26 cellular contexts compared by ENCODE assay signal in genomic region chr7:134910214-134910890, GRCh38.
DNase-seq lines count a peak whose midpoint lies in the region; ATAC-seq, FAIRE-seq and TF ChIP-seq lines count a peak whose summit lies in the region.
"Had no signal": no experiment of that assay in that cellular context is flagged by ENCODE, and none has a peak within 500 bp of the region (broad histone marks: within the 10 kb centered on the region; RNA-seq: fewer than 3 reads in every experiment).

No MANE protein-coding gene starts in this region.

- H3K79me2 ChIP-seq in GM23338 (replicated peaks; ENCODE audit: insufficient read depth) (peaks cover 42% of the 10 kb centered on the region), astrocyte (ENCODE audit: insufficient read depth, low read length) (peaks cover 99% of the 10 kb centered on the region)

- H3K9me3 ChIP-seq in astrocyte (ENCODE audit: insufficient read depth, low read depth, low read length) (no peaks in the 10 kb centered on the region), liver (ENCODE audit: control insufficient read depth in 4 of 4, low read length in 3 of 4) (no peaks in the 10 kb centered on the region), stomach (no peaks in the 10 kb centered on the region)
- H3K9me3 ChIP-seq in CD8-positive, alpha-beta T cell (ENCODE audit: low read length), result no peaks in the 10 kb centered on the region

- H3K27ac ChIP-seq in GM23338 (ENCODE audit: low read depth), result no peak overlapping the region; the same call in 1 of the 2 replicates
- no peak overlapping the region for H3K27ac ChIP-seq in astrocyte (ENCODE audit: low read depth, low read length)
- peak overlapping the region; percentile 82 to 84 for H3K27ac ChIP-seq in liver (ENCODE audit: low read depth in 1 of 2, low read length in 2 of 2)
- no peak overlapping the region for H3K27ac ChIP-seq in CD8-positive, alpha-beta T cell (ENCODE audit: low read depth, low read length)
- H3K27ac ChIP-seq in stomach, result peak overlapping the region in 1 of 5 donors; percentile 85
- H3K27ac ChIP-seq: VCaP had no signal

- no peaks in the 10 kb centered on the region for H3K9me2 ChIP-seq in GM23338 (ENCODE audit: insufficient read depth)

- H3K4me2 ChIP-seq in GM23338 (peak overlapping the region; percentile 24; the same call in 1 of the 2 replicates), astrocyte (ENCODE audit: low read length) (no peak overlapping the region)

- TF ChIP-seq RAD21 in liver (IDR thresholded peaks at IDR 0.05), result no peak

- TF ChIP-seq EP300 in stomach (IDR thresholded peaks at IDR 0.05), result no peak

- no peak for TF ChIP-seq POLR2A in stomach (IDR thresholded peaks at IDR 0.05)

- H3K36me3 ChIP-seq in GM23338 (ENCODE audit: insufficient read depth), result no peaks in the 10 kb centered on the region
- peaks cover 35% of the 10 kb centered on the region for H3K36me3 ChIP-seq in astrocyte (ENCODE audit: insufficient read depth, low read length)
- peaks cover 0 to 3% (median 1%) of the 10 kb centered on the region in 4 donors for H3K36me3 ChIP-seq in liver (ENCODE audit: control insufficient read depth in 4 of 4, insufficient read depth in 3 of 4, low read depth in 1 of 4, low read length in 3 of 4)
- H3K36me3 ChIP-seq in CD8-positive, alpha-beta T cell (ENCODE audit: insufficient read depth, low read length), result no peaks in the 10 kb centered on the region
- no peaks in the 10 kb centered on the region for H3K36me3 ChIP-seq in H7 (replicated peaks; ENCODE audit: control insufficient read depth, insufficient read depth, low read length)
- peaks cover 0 to 7% (median 0%) of the 10 kb centered on the region in 4 donors for H3K36me3 ChIP-seq in stomach

- TF ChIP-seq CTCF in GM23338 (conservative IDR thresholded peaks at IDR 0.05; ENCODE audit: low read depth in 2 of 2), result no peak
- no peak for TF ChIP-seq CTCF in astrocyte (IDR thresholded peaks at IDR 0.05; ENCODE audit: insufficient read depth, low read depth, low read length)
- no peak for TF ChIP-seq CTCF in liver (IDR thresholded peaks at IDR 0.05; ENCODE audit: low read depth, low read length, missing input control)
- no peak for TF ChIP-seq CTCF in CD8-positive, alpha-beta T cell (IDR thresholded peaks at IDR 0.05)
- TF ChIP-seq CTCF in stomach (IDR thresholded peaks at IDR 0.05), result no peak

- WGBS in liver, result 36% methylated on average over 4 of the region's 4 CpGs
- WGBS in stomach, 5 donors, result 25 to 42% (median 39%) methylated on average over 4 of the region's 4 CpGs

- H3K27me3 Mint-ChIP-seq in GM23338 (ENCODE audit: insufficient read depth, low read depth, poor library complexity) (peaks cover 4% of the 10 kb centered on the region), astrocyte (ENCODE audit: low read depth, unreplicated experiment) (no peaks in the 10 kb centered on the region)
- no peaks in the 10 kb centered on the region for H3K27me3 Mint-ChIP-seq in stimulated activated memory B cell treated with anti-CD40 and anti-IgM and Interleukin-4, amounts not matched to agents 10 μg/mL and 1 μg/mL and 100 μg/mL, for 72 hours
- H3K27me3 Mint-ChIP-seq in CD8-positive, alpha-beta T cell (ENCODE audit: low read depth), result no peaks in the 10 kb centered on the region
- H3K27me3 Mint-ChIP-seq: activated naive CD8-positive, alpha-beta T cell; dendritic cell treated with granulocyte-macrophage colony-stimulating factor and Interleukin-4, amounts not matched to agents 40 ng/mL and 50 ng/mL, for 4 days had no signal

- H3K27me3 ChIP-seq in GM23338 (ENCODE audit: insufficient read depth), result no peaks in the 10 kb centered on the region
- H3K27me3 ChIP-seq in astrocyte (ENCODE audit: insufficient read depth, low read length), result no peaks in the 10 kb centered on the region
- H3K27me3 ChIP-seq in liver (ENCODE audit: control insufficient read depth in 4 of 4, insufficient read depth in 4 of 4, low read length in 3 of 4), result no peaks in the 10 kb centered on the region
- no peaks in the 10 kb centered on the region for H3K27me3 ChIP-seq in CD8-positive, alpha-beta T cell (ENCODE audit: insufficient read depth, low read length)
- H3K27me3 ChIP-seq in H7 (ENCODE audit: control insufficient read depth, insufficient read depth, low read length), result no peaks in the 10 kb centered on the region
- no peaks in the 10 kb centered on the region for H3K27me3 ChIP-seq in stomach

- no peak for ATAC-seq in GM23338
- no peak for ATAC-seq in stimulated activated memory B cell treated with anti-CD40 and anti-IgM and Interleukin-4, amounts not matched to agents 10 μg/mL and 1 μg/mL and 100 μg/mL, for 72 hours
- ATAC-seq in GM19351 (IDR thresholded peaks at IDR 0.05; ENCODE audit: unreplicated experiment), result no peak
- no peak for ATAC-seq in CD8-positive, alpha-beta T cell
- ATAC-seq: activated T-helper 17 cell treated with anti-CD3 and anti-CD28 coated beads, Interleukin-2, amount 50 U/mL, for 72 hours; SK-N-SH treated with all-trans-retinoic acid at 6 μM for 48 hours; stimulated activated naive CD8-positive, alpha-beta T cell treated with anti-CD3 and anti-CD28 coated beads, Interleukin-15, Interleukin-2, amounts not matched to agents 100 U/mL and 50 U/mL, for 24 hours had no signal

- H3K4me3 ChIP-seq in GM23338 (no peak overlapping the region), astrocyte (ENCODE audit: insufficient read depth, low read depth, low read length) (no peak overlapping the region), liver (ENCODE audit: low read depth in 1 of 3, low read length in 3 of 3) (peak overlapping the region in 1 of 3 donors; percentile 18), H7 (ENCODE audit: insufficient read depth, low read depth, low read length) (no peak overlapping the region), stomach (no peak overlapping the region)
- H3K4me3 ChIP-seq in CD8-positive, alpha-beta T cell (ENCODE audit: low read depth, low read length), result no peak overlapping the region

- H3K4me1 ChIP-seq in GM23338 (ENCODE audit: insufficient read depth) (peaks cover 8% of the 10 kb centered on the region; the same call in 1 of the 2 replicates), astrocyte (ENCODE audit: insufficient read depth, low read length) (peaks cover 18% of the 10 kb centered on the region), liver (ENCODE audit: control insufficient read depth in 4 of 4, insufficient read depth in 4 of 4, low read length in 3 of 4) (peaks cover 16 to 81% (median 44%) of the 10 kb centered on the region in 4 donors), stomach (peaks cover 0 to 49% (median 19%) of the 10 kb centered on the region in 4 donors)
- H3K4me1 ChIP-seq in CD8-positive, alpha-beta T cell (ENCODE audit: insufficient read depth, low read length), result no peaks in the 10 kb centered on the region

- H3K27ac Mint-ChIP-seq in GM23338 (no peak overlapping the region; the same call in 1 of the 2 replicates), astrocyte (ENCODE audit: unreplicated experiment) (peak overlapping the region; percentile 28)
- no peak overlapping the region for H3K27ac Mint-ChIP-seq in stimulated activated memory B cell treated with anti-CD40 and anti-IgM and Interleukin-4, amounts not matched to agents 10 μg/mL and 1 μg/mL and 100 μg/mL, for 72 hours
- H3K27ac Mint-ChIP-seq in CD8-positive, alpha-beta T cell, result no peak overlapping the region
- H3K27ac Mint-ChIP-seq: activated naive CD8-positive, alpha-beta T cell; activated T-helper 17 cell treated with anti-CD3 and anti-CD28 coated beads, Interleukin-2, amount 50 U/mL, for 72 hours; CD14-positive monocyte; dendritic cell treated with granulocyte-macrophage colony-stimulating factor and Interleukin-4, amounts not matched to agents 40 ng/mL and 50 ng/mL, for 4 days; T-helper 2 cell treated with Interferon-gamma antibody and Interleukin-4, amounts not matched to agents 5 μg/mL and 100 μg/mL, for 36 hours had no signal

- DNase-seq in GM23338 (ENCODE audit: low spot score), result no peak
- DNase-seq in astrocyte (ENCODE audit: low read depth), result no peak
- no peak for DNase-seq in CD8-positive, alpha-beta T cell
- DNase-seq in H7, result no peak
- no peak for DNase-seq in stomach
- DNase-seq: activated CD8-positive, alpha-beta memory T cell treated with anti-CD3 and anti-CD28 coated beads, Interleukin-2, amount 50 U/mL, for 4 hours; aorta; caudate nucleus; KBM-7; NCI-H1417 treated with DMSO at 0.1 percent for 48 hours; NCI-H524 treated with DMSO at 0.1 percent for 48 hours; RPMI8226; stimulated activated CD4-positive, alpha-beta T cell treated with anti-CD3 and anti-CD28 coated beads, Interleukin-12 subunit alpha, Interleukin-12 subunit beta, amount 100 ng/mL, for 4 hours; stimulated activated CD4-positive, alpha-beta T cell treated with anti-CD3 and anti-CD28 coated beads, Interleukin-4, amount 100 ng/mL, for 4 hours; stimulated activated naive CD8-positive, alpha-beta T cell treated with anti-CD3 and anti-CD28 coated beads, Interleukin-15, Interleukin-2, amounts not matched to agents 100 U/mL and 50 U/mL, for 24 hours had no signal

- no peak for FAIRE-seq in astrocyte (lab: Jason Lieb, UNC)
- FAIRE-seq: keratinocyte had no signal

- POLR2A ChIA-PET in CD8-positive, alpha-beta T cell (lab: Charles Lee), result no interaction called here

- H2AFZ ChIP-seq in GM23338 (no peak overlapping the region), astrocyte (ENCODE audit: low read depth, low read length) (no peak overlapping the region)

- no peak overlapping the region for H3K4me3 Mint-ChIP-seq in GM23338
- no peak overlapping the region for H3K4me3 Mint-ChIP-seq in astrocyte (ENCODE audit: unreplicated experiment)
- H3K4me3 Mint-ChIP-seq in stimulated activated memory B cell treated with anti-CD40 and anti-IgM and Interleukin-4, amounts not matched to agents 10 μg/mL and 1 μg/mL and 100 μg/mL, for 72 hours, result peak overlapping the region; percentile 15
- H3K4me3 Mint-ChIP-seq in CD8-positive, alpha-beta T cell, result no peak overlapping the region
- H3K4me3 Mint-ChIP-seq: activated naive CD8-positive, alpha-beta T cell; activated T-helper 17 cell treated with anti-CD3 and anti-CD28 coated beads, Interleukin-2, amount 50 U/mL, for 72 hours; CD14-positive monocyte; dendritic cell treated with granulocyte-macrophage colony-stimulating factor and Interleukin-4, amounts not matched to agents 40 ng/mL and 50 ng/mL, for 4 days; T-helper 2 cell treated with Interferon-gamma antibody and Interleukin-4, amounts not matched to agents 5 μg/mL and 100 μg/mL, for 36 hours had no signal

- CTCF ChIA-PET in CD8-positive, alpha-beta T cell (lab: Charles Lee), result no interaction called here

- H3K4me1 Mint-ChIP-seq in GM23338, result peaks cover 20% of the 10 kb centered on the region
- H3K4me1 Mint-ChIP-seq in astrocyte (ENCODE audit: low read depth, unreplicated experiment), result peaks cover 67% of the 10 kb centered on the region
- H3K4me1 Mint-ChIP-seq in stimulated activated memory B cell treated with anti-CD40 and anti-IgM and Interleukin-4, amounts not matched to agents 10 μg/mL and 1 μg/mL and 100 μg/mL, for 72 hours, result peaks cover 12% of the 10 kb centered on the region
- no peaks in the 10 kb centered on the region for H3K4me1 Mint-ChIP-seq in CD8-positive, alpha-beta T cell (ENCODE audit: low read depth)

- 0 out of 2 replicates have a peak, but pooled peaks cover 7% of the 10 kb centered on the region for H4K20me1 ChIP-seq in GM23338 (replicated peaks; ENCODE audit: insufficient read depth)
- peaks cover 84% of the 10 kb centered on the region for H4K20me1 ChIP-seq in astrocyte (ENCODE audit: insufficient read depth, low read length)

- H3K36me3 Mint-ChIP-seq in GM23338 (ENCODE audit: low read depth) (no peaks in the 10 kb centered on the region), astrocyte (ENCODE audit: low read depth, unreplicated experiment) (peaks cover 22% of the 10 kb centered on the region)
- H3K36me3 Mint-ChIP-seq in stimulated activated memory B cell treated with anti-CD40 and anti-IgM and Interleukin-4, amounts not matched to agents 10 μg/mL and 1 μg/mL and 100 μg/mL, for 72 hours, result no peaks in the 10 kb centered on the region
- no peaks in the 10 kb centered on the region for H3K36me3 Mint-ChIP-seq in CD8-positive, alpha-beta T cell
- H3K36me3 Mint-ChIP-seq: activated naive CD8-positive, alpha-beta T cell; CD14-positive monocyte had no signal

- intact Hi-C loops in CD8-positive, alpha-beta T cell (cut with DNase I, micrococcal nuclease), result no loop called here
- intact Hi-C loops in stomach (cut with DNase I; ENCODE audit: low total_unique reads), result no loop called here

- H3K9ac ChIP-seq in astrocyte (ENCODE audit: low read length) (no peak overlapping the region), liver (ENCODE audit: low read depth in 1 of 2, low read length in 2 of 2) (no peak overlapping the region)

- no peaks in the 10 kb centered on the region for H3F3A ChIP-seq in GM23338 (replicated peaks; ENCODE audit: low read depth)

- H3K9me3 Mint-ChIP-seq in GM23338, result no peaks in the 10 kb centered on the region
- no peaks in the 10 kb centered on the region for H3K9me3 Mint-ChIP-seq in astrocyte (ENCODE audit: unreplicated experiment)
- H3K9me3 Mint-ChIP-seq in stimulated activated memory B cell treated with anti-CD40 and anti-IgM and Interleukin-4, amounts not matched to agents 10 μg/mL and 1 μg/mL and 100 μg/mL, for 72 hours, result no peaks in the 10 kb centered on the region
- H3K9me3 Mint-ChIP-seq in CD8-positive, alpha-beta T cell, result no peaks in the 10 kb centered on the region
- H3K9me3 Mint-ChIP-seq: activated T-helper 17 cell treated with anti-CD3 and anti-CD28 coated beads, Interleukin-2, amount 50 U/mL, for 72 hours; CD14-positive monocyte; dendritic cell treated with granulocyte-macrophage colony-stimulating factor and Interleukin-4, amounts not matched to agents 40 ng/mL and 50 ng/mL, for 4 days; T-helper 2 cell treated with Interferon-gamma antibody and Interleukin-4, amounts not matched to agents 5 μg/mL and 100 μg/mL, for 36 hours had no signal

Comparison
In these comparisons a context has a peak if more than half of its experiments do, and no peak if none do; other contexts are left out.
1. H3K27ac ChIP-seq: peak in liver (2 of 2); none in GM23338 (single experiment), astrocyte (single experiment) and CD8-positive, alpha-beta T cell (single experiment).